ENCODE assay signal across 15 cellular contexts in genomic region chr6:17233531-17233930, GRCh38. TPM values are rescaled to one million over a fixed set of nuclear protein-coding genes. Genes with fewer than 3 reads are reported as not detected.
A peak's percentile ranks its signal among the peaks of the same experiment; 100 is the strongest.
DNase-seq lines count a peak whose midpoint lies in the region; FAIRE-seq and TF ChIP-seq lines count a peak whose summit lies in the region.
"Had no signal": no experiment of that assay in that cellular context is flagged by ENCODE, and none has a peak within 500 bp of the region (broad histone marks: within the 10 kb centered on the region; RNA-seq: fewer than 3 reads in every experiment).

No MANE protein-coding gene starts in this region.

- H3K4me3 ChIP-seq in choroid plexus epithelial cell (ENCODE audit: low read depth, low read length), result no peak overlapping the region
- no peak overlapping the region for H3K4me3 ChIP-seq in testis
- H3K4me3 ChIP-seq: A549, right atrium auricular region, thoracic aorta had no signal

- in situ Hi-C loops in GM13976 (cut with MboI; ENCODE audit: low sequenced_read_pairs, unreplicated experiment), result no loop called here

- WGBS in testis, 2 donors, result 78 to 83% methylated on average over 2 of the region's 2 CpGs

- H3K27ac ChIP-seq in testis, result no peak overlapping the region
- H3K27ac ChIP-seq: A549, right atrium auricular region, thoracic aorta, WERI-Rb-1 had no signal

- no peaks in the 10 kb centered on the region for H3K36me3 ChIP-seq in testis (ENCODE audit: low read depth, missing control alignments)
- H3K36me3 ChIP-seq: right atrium auricular region, thoracic aorta, WERI-Rb-1 had no signal

- FAIRE-seq in D721Med (lab: Jason Lieb, UNC), result no peak
- FAIRE-seq: A549 had no signal

- TF ChIP-seq CTCF in choroid plexus epithelial cell (conservative IDR thresholded peaks at IDR 0.05; ENCODE audit: low read depth, low read length) (no peak), testis (IDR thresholded peaks at IDR 0.05) (no peak), D721Med (IDR thresholded peaks at IDR 0.05; ENCODE audit: insufficient read depth, missing control alignments) (no peak), GM13976 (IDR thresholded peaks at IDR 0.05; ENCODE audit: borderline replicate concordance, control extremely low read depth, extremely low read depth, insufficient read depth, missing control alignments) (no peak)

- TF ChIP-seq POLR2A in testis (IDR thresholded peaks at IDR 0.05), result no peak

- no peaks in the 10 kb centered on the region for H3K27me3 ChIP-seq in testis
- H3K27me3 ChIP-seq: right atrium auricular region had no signal

- intact Hi-C loops in testis (cut with DNase I; ENCODE audit: low total_unique reads), result no loop called here

- peak; percentile 3 for DNase-seq in activated CD4-positive, alpha-beta T cell treated with anti-CD3 and anti-CD28 coated beads for 48 hours
- DNase-seq in activated CD4-positive, alpha-beta T cell treated with anti-CD3 and anti-CD28 coated beads, Interleukin-2, amount 50 U/mL, for 48 hours, result no peak
- peak; percentile 74 for DNase-seq in NCI-H446 treated with DMSO at 0.1 percent for 48 hours (lab: John Stamatoyannopoulos, UW)
- peak; percentile 25 for DNase-seq in choroid plexus epithelial cell (ENCODE audit: low read depth)
- peak; percentile 4 for DNase-seq in renal cortical epithelial cell (ENCODE audit: low read depth)
- DNase-seq in testis, result no peak
- no peak for DNase-seq in D721Med (ENCODE audit: insufficient read length, low spot score)
- DNase-seq in GM13976 (ENCODE audit: low spot score), result no peak
- DNase-seq: NCI-H1092; stimulated activated CD4-positive, alpha-beta T cell treated with anti-CD3 and anti-CD28 coated beads, Interleukin-2, amount 100 ng/mL, for 24 hours; WERI-Rb-1 had no signal

- H3K9me3 ChIP-seq in testis, result no peaks in the 10 kb centered on the region
- H3K9me3 ChIP-seq: A549, right atrium auricular region, thoracic aorta had no signal

- no peaks in the 10 kb centered on the region for H3K4me1 ChIP-seq in testis
- H3K4me1 ChIP-seq: A549, right atrium auricular region had no signal

RNA-seq across cellular contexts. Expression of gene RBM24, which starts 47.6 kb away (rescaled TPM):
- 2.4 and 3.1 TPM in 2 replicates for total RNA-seq in renal cortical epithelial cell
- total RNA-seq in testis, result 10 to 100 TPM in 1 of 2 donors, 1 to 10 TPM in 1; 9.1 to 18.6 TPM
- polyA plus RNA-seq in testis (ENCODE audit: insufficient read depth, low read depth, low replicate concordance), result 8.9 TPM
- total RNA-seq: CD4-positive, CD25-positive, alpha-beta regulatory T cell had no signal
- polyA plus RNA-seq: CD4-positive, CD25-positive, alpha-beta regulatory T cell had no signal

Comparison
In these comparisons a context has a peak if more than half of its experiments do, and no peak if none do; other contexts are left out.
1. DNase-seq: peak in activated CD4-positive, alpha-beta T cell treated with anti-CD3 and anti-CD28 coated beads for 48 hours (single experiment), NCI-H446 treated with DMSO at 0.1 percent for 48 hours (single experiment), choroid plexus epithelial cell (single experiment) and renal cortical epithelial cell (single experiment); none in activated CD4-positive, alpha-beta T cell treated with anti-CD3 and anti-CD28 coated beads, Interleukin-2, amount 50 U/mL, for 48 hours (0 of 2), testis (single experiment), D721Med (single experiment) and GM13976 (single experiment).